Comparison of ENCODE assay signal across 16 cellular contexts in the genomic region with DNA sequence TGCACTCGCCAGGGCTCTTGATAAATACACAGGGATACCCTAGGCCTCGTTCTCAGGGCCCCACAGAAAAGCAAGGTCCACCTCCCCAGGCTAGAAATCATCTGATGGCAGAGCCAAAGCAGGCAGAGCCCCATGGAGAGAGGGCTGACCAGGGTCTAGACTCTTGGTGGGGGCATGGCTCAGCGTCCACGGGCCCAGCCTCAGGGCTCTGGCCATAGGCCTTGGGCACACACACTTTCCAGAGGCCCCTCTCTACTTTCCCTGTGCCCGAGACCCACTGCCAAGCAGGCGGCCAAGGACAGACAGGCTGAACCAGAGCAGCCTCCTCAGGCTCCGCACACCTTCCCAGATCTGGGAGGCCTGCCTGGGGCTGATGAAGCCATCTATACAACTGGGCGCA.
DNase-seq lines count a peak whose midpoint lies in the region; ATAC-seq and TF ChIP-seq lines count a peak whose summit lies in the region.
"Had no signal": no experiment of that assay in that cellular context is flagged by ENCODE, and none has a peak within 500 bp of the region (broad histone marks: within the 10 kb centered on the region; RNA-seq: fewer than 3 reads in every experiment).

No MANE protein-coding gene starts in this region.

- intact Hi-C loops in CD4-positive, alpha-beta memory T cell (cut with micrococcal nuclease) = loop anchor here (1.0 to 2.0 kb wide), 3 partner anchors 17 to 61 kb away; no protein-coding TSS in a partner anchor
- intact Hi-C loops in upper lobe of right lung (cut with DNase I) = no loop called here

- H3K36me3 Mint-ChIP-seq in CD4-positive, alpha-beta memory T cell = peaks cover 34 to 57% of the 10 kb centered on the region in 2 donors
- peaks cover 35% of the 10 kb centered on the region for H3K36me3 Mint-ChIP-seq in central memory CD8-positive, alpha-beta T cell (ENCODE audit: insufficient read depth)

- TF ChIP-seq CTCF in neutrophil (IDR thresholded peaks at IDR 0.05) (no peak), upper lobe of right lung (IDR thresholded peaks at IDR 0.05) (no peak)

- H3K27ac ChIP-seq in BLaER1 treated with 17β-estradiol and CSF1 and Interleukin-3, amounts not matched to agents 10 nM and 100 nM = peak overlapping the region in 9 of 11 experiments; percentile 14 to 79 (median 47); a peak in 16 of 22 replicates
- peak overlapping the region; percentile 54 for H3K27ac ChIP-seq in CD4-positive, alpha-beta memory T cell (ENCODE audit: low read depth, low read length)
- H3K27ac ChIP-seq in neutrophil (peak overlapping the region; percentile 93), upper lobe of right lung (no peak overlapping the region)
- H3K27ac ChIP-seq: GM23248, parathyroid adenoma, SJCRH30 had no signal

- CTCF ChIA-PET in CD4-positive, alpha-beta memory T cell (lab: Charles Lee; ENCODE audit: partially characterized antibody) = interaction anchor here (0.9 to 10.1 kb wide), 16 partner anchors 10 to 66 kb away, joined by 3 to 87 read pairs (median 5); no protein-coding TSS in a partner anchor

- POLR2A ChIA-PET in CD4-positive, alpha-beta memory T cell (lab: Charles Lee; ENCODE audit: partially characterized antibody) = interaction anchor here (0.7 to 25.7 kb wide), 22 partner anchors 8 to 68 kb away, joined by 3 to 439 read pairs (median 8); no protein-coding TSS in a partner anchor

- H3K27me3 ChIP-seq in BLaER1 treated with 17β-estradiol and CSF1 and Interleukin-3, amounts not matched to agents 10 nM and 100 nM = no peaks in the 10 kb centered on the region
- H3K27me3 ChIP-seq in CD4-positive, alpha-beta memory T cell (ENCODE audit: insufficient read depth, low read length) = no peaks in the 10 kb centered on the region
- H3K27me3 ChIP-seq in neutrophil (no peaks in the 10 kb centered on the region), upper lobe of right lung (no peaks in the 10 kb centered on the region)
- H3K27me3 ChIP-seq: SJCRH30 had no signal

- no peaks in the 10 kb centered on the region for H3K9me3 Mint-ChIP-seq in CD4-positive, alpha-beta memory T cell
- H3K9me3 Mint-ChIP-seq in central memory CD8-positive, alpha-beta T cell = no peaks in the 10 kb centered on the region
- H3K9me3 Mint-ChIP-seq: stimulated activated naive CD8-positive, alpha-beta T cell treated with anti-CD3 and anti-CD28 coated beads, Interleukin-15, amount 100 ng/mL, for 72 hours had no signal

- peak overlapping the region; percentile 76 to 88 (median 79) for H3K4me3 Mint-ChIP-seq in CD4-positive, alpha-beta memory T cell
- H3K4me3 Mint-ChIP-seq in central memory CD8-positive, alpha-beta T cell = peak overlapping the region; percentile 77

- 0 out of 22 replicates have a peak overlapping the region, but pooled peaks of 1 of the 11 experiments have one; percentile 4 for H3K9ac ChIP-seq in BLaER1 treated with 17β-estradiol and CSF1 and Interleukin-3, amounts not matched to agents 10 nM and 100 nM
- H3K9ac ChIP-seq: GM23248, parathyroid adenoma had no signal

- peak overlapping the region; percentile 41 to 87 (median 79) for H3K4me2 ChIP-seq in BLaER1 treated with 17β-estradiol and CSF1 and Interleukin-3, amounts not matched to agents 10 nM and 100 nM

- H3K4me1 Mint-ChIP-seq in CD4-positive, alpha-beta memory T cell = peaks cover 71 to 99% (median 89%) of the 10 kb centered on the region in 4 donors
- peaks cover 82% of the 10 kb centered on the region for H3K4me1 Mint-ChIP-seq in central memory CD8-positive, alpha-beta T cell

- no peak overlapping the region for H3K4me3 ChIP-seq in BLaER1 treated with 17β-estradiol and CSF1 and Interleukin-3, amounts not matched to agents 10 nM and 100 nM
- peak overlapping the region in 1 of 2 donors; percentile 56 for H3K4me3 ChIP-seq in CD4-positive, alpha-beta memory T cell (ENCODE audit: low read length in 2 of 2)
- H3K4me3 ChIP-seq in neutrophil (ENCODE audit: low read depth in 1 of 2, low read length in 1 of 2) = no peak overlapping the region
- no peak overlapping the region for H3K4me3 ChIP-seq in upper lobe of right lung
- H3K4me3 ChIP-seq: GM23248, SJCRH30 had no signal

- DNase-seq in CD4-positive, alpha-beta memory T cell = no peak
- no peak for DNase-seq in central memory CD8-positive, alpha-beta T cell (ENCODE audit: low spot score in 2 of 2)
- DNase-seq in upper lobe of right lung = no peak
- DNase-seq in COLO829 (ENCODE audit: low spot score) = no peak
- DNase-seq in NCI-H82 (lab: John Stamatoyannopoulos, UW) = no peak
- DNase-seq: aorta; cortex of kidney; GM23248; islet precursor cell; SJCRH30; stimulated activated naive CD8-positive, alpha-beta T cell treated with anti-CD3 and anti-CD28 coated beads, Interleukin-15, amount 100 ng/mL, for 72 hours; T1000 had no signal

- peaks cover 7 to 63% (median 51%) of the 10 kb centered on the region in 11 experiments; a peak in 17 of 22 replicates for H4K20me1 ChIP-seq in BLaER1 treated with 17β-estradiol and CSF1 and Interleukin-3, amounts not matched to agents 10 nM and 100 nM

- H3K36me3 ChIP-seq in BLaER1 treated with 17β-estradiol and CSF1 and Interleukin-3, amounts not matched to agents 10 nM and 100 nM = peaks cover 23 to 82% (median 62%) of the 10 kb centered on the region in 11 experiments
- peaks cover 23% of the 10 kb centered on the region for H3K36me3 ChIP-seq in CD4-positive, alpha-beta memory T cell (ENCODE audit: insufficient read depth, low read length)
- H3K36me3 ChIP-seq in neutrophil = peaks cover 12% of the 10 kb centered on the region
- H3K36me3 ChIP-seq in upper lobe of right lung = peaks cover 12% of the 10 kb centered on the region

- H3K27me3 Mint-ChIP-seq in CD4-positive, alpha-beta memory T cell = no peaks in the 10 kb centered on the region
- H3K27me3 Mint-ChIP-seq in central memory CD8-positive, alpha-beta T cell = no peaks in the 10 kb centered on the region
- H3K27me3 Mint-ChIP-seq: stimulated activated naive CD8-positive, alpha-beta T cell treated with anti-CD3 and anti-CD28 coated beads, Interleukin-15, amount 100 ng/mL, for 72 hours had no signal

- ATAC-seq in central memory CD8-positive, alpha-beta T cell (replicated peaks; ENCODE audit: extremely low read depth, poor library complexity, severe bottlenecking) = peak; percentile 4
- ATAC-seq in upper lobe of right lung = no peak
- ATAC-seq: esophagus mucosa had no signal

- peaks cover 65 to 100% (median 76%) of the 10 kb centered on the region in 10 experiments for H3K4me1 ChIP-seq in BLaER1 treated with 17β-estradiol and CSF1 and Interleukin-3, amounts not matched to agents 10 nM and 100 nM
- H3K4me1 ChIP-seq in CD4-positive, alpha-beta memory T cell (ENCODE audit: insufficient read depth, low read length) = peaks cover 96% of the 10 kb centered on the region
- H3K4me1 ChIP-seq in neutrophil (ENCODE audit: control insufficient read depth in 1 of 2, insufficient read depth in 1 of 2, low read depth in 1 of 2, low read length in 1 of 2) (peaks cover 99% of the 10 kb centered on the region in 2 experiments), upper lobe of right lung (peaks cover 72% of the 10 kb centered on the region)

- peak overlapping the region; percentile 83 to 97 (median 92) for H3K27ac Mint-ChIP-seq in CD4-positive, alpha-beta memory T cell
- peak overlapping the region; percentile 86 for H3K27ac Mint-ChIP-seq in central memory CD8-positive, alpha-beta T cell (ENCODE audit: low read depth)

- no peaks in the 10 kb centered on the region for H3K9me3 ChIP-seq in BLaER1 treated with 17β-estradiol and CSF1 and Interleukin-3, amounts not matched to agents 10 nM and 100 nM (replicated peaks in 1 of 11)
- no peaks in the 10 kb centered on the region for H3K9me3 ChIP-seq in CD4-positive, alpha-beta memory T cell (ENCODE audit: control insufficient read depth in 1 of 2, low read length in 2 of 2)
- H3K9me3 ChIP-seq in neutrophil = no peaks in the 10 kb centered on the region
- H3K9me3 ChIP-seq in upper lobe of right lung = no peaks in the 10 kb centered on the region
- H3K9me3 ChIP-seq: SJCRH30 had no signal
